In the genomic region with DNA sequence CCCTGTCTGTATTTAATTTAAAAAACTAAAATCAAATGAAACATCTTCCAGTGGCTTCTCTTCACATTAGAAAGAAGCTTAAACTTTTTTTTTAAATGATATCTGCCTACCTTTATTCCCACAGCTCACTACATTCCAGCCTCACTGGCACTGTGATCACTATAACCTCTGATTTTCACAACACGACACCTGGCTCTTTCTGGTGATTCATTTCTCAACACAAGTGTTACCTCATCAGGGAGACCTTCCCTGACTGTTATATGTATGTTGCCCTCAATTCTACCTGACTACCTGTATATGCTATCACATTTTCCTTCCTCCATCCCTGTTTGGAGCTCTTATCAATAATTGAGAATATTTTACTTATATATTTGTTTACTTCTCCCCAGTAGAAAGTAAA, we compare ENCODE assay signal across 28 cellular contexts.
"Had no signal": no experiment of that assay in that cellular context is flagged by ENCODE, and none has a peak within 500 bp of the region (broad histone marks: within the 10 kb centered on the region; RNA-seq: fewer than 3 reads in every experiment).

No MANE protein-coding gene starts in this region.

- ATAC-seq: activated CD4-positive, alpha-beta T cell treated with anti-CD3 and anti-CD28 coated beads for 36 hours; activated CD8-positive, alpha-beta memory T cell treated with anti-CD3 and anti-CD28 coated beads, Interleukin-2, amount 10 ng/mL, durations not matched to agents 7 days and 5 days; activated CD8-positive, alpha-beta T cell treated with anti-CD3 and anti-CD28 coated beads, Interleukin-2, amount 10 ng/mL, durations not matched to agents 7 days and 5 days; activated naive CD8-positive, alpha-beta T cell treated with anti-CD3 and anti-CD28 coated beads, Interleukin-2, amount 50 U/mL, for 24 hours; body of pancreas; gastroesophageal sphincter; T-helper 17 cell had no signal

- H3K36me3 ChIP-seq: adrenal gland had no signal

- H3K4me3 ChIP-seq: adrenal gland, body of pancreas, coronary artery, dorsolateral prefrontal cortex, esophagus muscularis mucosa, gastroesophageal sphincter had no signal

- H3K9me3 ChIP-seq: body of pancreas had no signal

- DNase-seq: activated CD4-positive, alpha-beta memory T cell treated with anti-CD3 and anti-CD28 coated beads for 36 hours; activated CD4-positive, alpha-beta T cell treated with anti-CD3 and anti-CD28 coated beads for 36 hours; activated CD4-positive, alpha-beta T cell treated with anti-CD3 and anti-CD28 coated beads, Interleukin-2, amount 10 ng/mL, durations not matched to agents 24 days and 14 days; activated CD4-positive, CD25-positive, alpha-beta regulatory T cell; activated CD4-positive, CD25-positive, alpha-beta regulatory T cell treated with anti-CD3 and anti-CD28 coated beads, Interleukin-2, amount 50 U/mL, for 72 hours; activated CD8-positive, alpha-beta memory T cell treated with anti-CD3 and anti-CD28 coated beads, Interleukin-2, amount 10 ng/mL, durations not matched to agents 7 days and 5 days; activated CD8-positive, alpha-beta memory T cell treated with anti-CD3 and anti-CD28 coated beads, Interleukin-2, amount 50 U/mL, for 4 hours; activated CD8-positive, alpha-beta T cell treated with anti-CD3 and anti-CD28 coated beads, Interleukin-2, amount 10 ng/mL, durations not matched to agents 7 days and 5 days; activated effector memory CD4-positive, alpha-beta T cell treated with anti-CD3 and anti-CD28 coated beads, Interleukin-2, amount 50 U/mL, for 16 hours; activated naive CD4-positive, alpha-beta T cell treated with anti-CD3 and anti-CD28 coated beads for 36 hours; activated naive CD8-positive, alpha-beta T cell treated with anti-CD3 and anti-CD28 coated beads for 36 hours; activated naive CD8-positive, alpha-beta T cell treated with anti-CD3 and anti-CD28 coated beads, Interleukin-2, amount 50 U/mL, for 24 hours; activated T-cell treated with anti-CD3 and anti-CD28 coated beads, Interleukin-2, amount 50 U/mL, for 1 hour; activated T-cell treated with anti-CD3 and anti-CD28 coated beads, Interleukin-2, amount 50 U/mL, for 48 hours; adrenal gland; amygdala; aorta; body of pancreas; dorsolateral prefrontal cortex; foreskin melanocyte; T-helper 1 cell; T-helper 17 cell; T1000 had no signal

- H3K27me3 ChIP-seq: adrenal gland, body of pancreas, dorsolateral prefrontal cortex, esophagus muscularis mucosa, gastroesophageal sphincter had no signal

- FAIRE-seq: endometrium, endothelial cell of umbilical vein had no signal

- H3K27ac ChIP-seq: adrenal gland, body of pancreas, coronary artery, dorsolateral prefrontal cortex, esophagus muscularis mucosa, gastroesophageal sphincter had no signal

- H3K4me1 ChIP-seq: adrenal gland, body of pancreas, esophagus muscularis mucosa, gastroesophageal sphincter had no signal
